Comparison of ENCODE assay signal across 8 cellular contexts in genomic region chr2:173075781-173076556, GRCh38. TPM values are rescaled to one million over a fixed set of nuclear protein-coding genes. Genes with fewer than 3 reads are reported as not detected.
DNase-seq lines count a peak whose midpoint lies in the region; ATAC-seq lines count a peak whose summit lies in the region.

MAP3K20 (plus strand) TSS chr2:173075846; CDS start chr2:173091032, 15,186 bp downstream.

- H4K20me1 ChIP-seq in BLaER1 treated with 17β-estradiol and CSF1 and Interleukin-3, amounts not matched to agents 10 nM and 100 nM, result peaks cover 0 to 41% (median 29%) of the 10 kb centered on the region in 11 experiments; a peak in 12 of 22 replicates

- CTCF ChIA-PET in activated CD8-positive, alpha-beta memory T cell treated with anti-CD3 and anti-CD28 coated beads for 36 hours (lab: Charles Lee), result interaction anchor here (1.2 kb wide), 1 partner anchor 124 kb away, joined by 3 read pairs; no protein-coding TSS in a partner anchor

- in situ Hi-C loops in endometrial microvascular endothelial cells (cut with HindIII; ENCODE audit: inconsistent ontology term, low pct_unique_long_range_greater_than_20kb, low sequenced_read_pairs), result no loop called here

- peaks cover 0 to 20% (median 10%) of the 10 kb centered on the region in 11 experiments; a peak in 13 of 22 replicates for H3K36me3 ChIP-seq in BLaER1 treated with 17β-estradiol and CSF1 and Interleukin-3, amounts not matched to agents 10 nM and 100 nM
- H3K36me3 ChIP-seq in mesodermal cell (ENCODE audit: control insufficient read depth, insufficient read depth, low read length), result peaks cover 12% of the 10 kb centered on the region

- peak within 1 kb of the TSS; percentile 91 to 99 (median 96) for H3K27ac ChIP-seq in BLaER1 treated with 17β-estradiol and CSF1 and Interleukin-3, amounts not matched to agents 10 nM and 100 nM
- peak within 1 kb of the TSS; percentile 44 for H3K27ac ChIP-seq in mesodermal cell (ENCODE audit: low read depth, low read length, severe bottlenecking)

- H3K4me1 ChIP-seq in BLaER1 treated with 17β-estradiol and CSF1 and Interleukin-3, amounts not matched to agents 10 nM and 100 nM, result peaks cover 16 to 34% (median 26%) of the 10 kb centered on the region in 10 experiments
- H3K4me1 ChIP-seq in mesodermal cell (ENCODE audit: control insufficient read depth, insufficient read depth, low read length, poor library complexity, severe bottlenecking), result peaks cover 10% of the 10 kb centered on the region

- H3K36me3 Mint-ChIP-seq in stimulated activated effector memory CD8-positive, alpha-beta T cell treated with anti-CD3 and anti-CD28 coated beads, Interleukin-12 subunit alpha, Interleukin-12 subunit beta, amount 100 ng/mL, for 72 hours, result no peaks in the 10 kb centered on the region

- H3K9ac ChIP-seq in BLaER1 treated with 17β-estradiol and CSF1 and Interleukin-3, amounts not matched to agents 10 nM and 100 nM, result peak within 1 kb of the TSS; percentile 93 to 99 (median 97)

- H3K4me3 Mint-ChIP-seq in stimulated activated effector memory CD8-positive, alpha-beta T cell treated with anti-CD3 and anti-CD28 coated beads, Interleukin-12 subunit alpha, Interleukin-12 subunit beta, amount 100 ng/mL, for 72 hours, result peak within 1 kb of the TSS; percentile 77

- ATAC-seq in GM19025 (IDR thresholded peaks at IDR 0.05; ENCODE audit: low read depth, unreplicated experiment), result peak; percentile 61
- peak; percentile 56 for ATAC-seq in HG03175 (IDR thresholded peaks at IDR 0.05; ENCODE audit: unreplicated experiment)
- peak; percentile 87 for ATAC-seq in stimulated activated effector memory CD8-positive, alpha-beta T cell treated with anti-CD3 and anti-CD28 coated beads, Interleukin-12 subunit alpha, Interleukin-12 subunit beta, amount 100 ng/mL, for 72 hours

- DNase-seq in NCI-H526 treated with DMSO at 0.1 percent for 48 hours (lab: John Stamatoyannopoulos, UW), result peak; percentile 51
- peak; percentile 35 to 79 for DNase-seq in stimulated activated effector memory CD8-positive, alpha-beta T cell treated with anti-CD3 and anti-CD28 coated beads, Interleukin-12 subunit alpha, Interleukin-12 subunit beta, amount 100 ng/mL, for 72 hours (ENCODE audit: low spot score in 2 of 2)

- no peaks in the 10 kb centered on the region for H3K9me3 Mint-ChIP-seq in stimulated activated effector memory CD8-positive, alpha-beta T cell treated with anti-CD3 and anti-CD28 coated beads, Interleukin-12 subunit alpha, Interleukin-12 subunit beta, amount 100 ng/mL, for 72 hours

- peak within 1 kb of the TSS; percentile 87 to 98 (median 91) for H3K4me2 ChIP-seq in BLaER1 treated with 17β-estradiol and CSF1 and Interleukin-3, amounts not matched to agents 10 nM and 100 nM

- H3K4me3 ChIP-seq in BLaER1 treated with 17β-estradiol and CSF1 and Interleukin-3, amounts not matched to agents 10 nM and 100 nM, result peak within 1 kb of the TSS; percentile 77 to 93 (median 85)
- peak within 1 kb of the TSS; percentile 73 for H3K4me3 ChIP-seq in mesodermal cell (ENCODE audit: extremely low read depth, insufficient read depth, low read length, poor library complexity, severe bottlenecking)

- H3K27ac Mint-ChIP-seq in stimulated activated effector memory CD8-positive, alpha-beta T cell treated with anti-CD3 and anti-CD28 coated beads, Interleukin-12 subunit alpha, Interleukin-12 subunit beta, amount 100 ng/mL, for 72 hours, result peak within 1 kb of the TSS; percentile 91

- POLR2A ChIA-PET in activated CD8-positive, alpha-beta memory T cell treated with anti-CD3 and anti-CD28 coated beads for 36 hours (lab: Charles Lee), result no interaction called here

- no peaks in the 10 kb centered on the region for H3K9me3 ChIP-seq in BLaER1 treated with 17β-estradiol and CSF1 and Interleukin-3, amounts not matched to agents 10 nM and 100 nM (replicated peaks in 1 of 11)
- H3K9me3 ChIP-seq in mesodermal cell (ENCODE audit: control insufficient read depth, low read length), result no peaks in the 10 kb centered on the region

- 0% methylated on average over 56 to 72 of the region's 106 CpGs for WGBS in mesodermal cell (ENCODE audit: insufficient coverage in 2 of 2), 2 experiments

- H3K4me1 Mint-ChIP-seq in stimulated activated effector memory CD8-positive, alpha-beta T cell treated with anti-CD3 and anti-CD28 coated beads, Interleukin-12 subunit alpha, Interleukin-12 subunit beta, amount 100 ng/mL, for 72 hours, result peaks cover 21% of the 10 kb centered on the region

- H3K27me3 ChIP-seq in BLaER1 treated with 17β-estradiol and CSF1 and Interleukin-3, amounts not matched to agents 10 nM and 100 nM, result no peaks in the 10 kb centered on the region

RNA-seq across cellular contexts. Expression of gene MAP3K20, which starts in this region (rescaled TPM):
- 10 to 100 TPM; 10.5 to 11.3 TPM for total RNA-seq in activated CD8-positive, alpha-beta memory T cell treated with anti-CD3 and anti-CD28 coated beads for 36 hours
- total RNA-seq in endometrial microvascular endothelial cells (ENCODE audit: inconsistent ontology term), result 31.7 TPM
- 24.4 TPM for polyA plus RNA-seq in mesodermal cell (2013, experiment 1 of 2)
- polyA plus RNA-seq in mesodermal cell (2013, experiment 2 of 2), result 23.1 TPM

Comparison
In these comparisons a context has a peak if more than half of its experiments do, and no peak if none do; other contexts are left out.
1. Peak in every context shown above with its lines: DNase-seq, ATAC-seq, H3K4me3 ChIP-seq and H3K27ac ChIP-seq.